Comparison of ENCODE assay signal across 33 cellular contexts in the genomic region with DNA sequence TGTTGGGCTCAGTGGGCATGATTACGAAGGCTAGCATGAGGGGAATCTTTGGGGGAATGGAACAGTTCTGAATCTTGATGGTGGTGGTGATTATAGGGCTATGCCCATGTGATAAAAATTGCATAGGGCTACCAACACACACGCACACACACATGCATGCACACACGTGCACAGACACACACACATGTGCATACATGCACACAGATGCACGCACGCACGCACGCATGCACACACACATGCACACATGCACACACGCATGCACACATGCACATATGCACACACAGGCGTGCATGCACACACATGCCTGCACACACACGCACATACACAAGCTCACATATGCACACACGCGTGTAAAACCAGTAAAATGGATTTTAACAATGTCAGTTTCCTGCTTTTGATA.
"Had no signal": no experiment of that assay in that cellular context is flagged by ENCODE, and none has a peak within 500 bp of the region (broad histone marks: within the 10 kb centered on the region; RNA-seq: fewer than 3 reads in every experiment).

No MANE protein-coding gene starts in this region.

- H3K27me3 ChIP-seq: body of pancreas, brain microvascular endothelial cell, breast epithelium had no signal

- H3K9me3 ChIP-seq: body of pancreas, breast epithelium had no signal

- DNase-seq: activated B cell treated with CpG ODN at 0.5 μM for 24 hours; activated CD4-positive, alpha-beta memory T cell treated with anti-CD3 and anti-CD28 coated beads for 36 hours; activated CD4-positive, alpha-beta T cell treated with anti-CD3 and anti-CD28 coated beads for 4 hours; activated CD4-positive, alpha-beta T cell treated with anti-CD3 and anti-CD28 coated beads, Interleukin-2, amount 10 ng/mL, durations not matched to agents 24 days and 14 days; activated CD4-positive, alpha-beta T cell treated with anti-CD3 and anti-CD28 coated beads, Interleukin-2, amount 50 U/mL, for 1 hour; activated CD4-positive, alpha-beta T cell treated with anti-CD3 and anti-CD28 coated beads, Interleukin-2, amount 50 U/mL, for 4 hours; activated CD4-positive, CD25-positive, alpha-beta regulatory T cell treated with anti-CD3 and anti-CD28 coated beads, Interleukin-2, amount 50 U/mL, for 72 hours; activated CD8-positive, alpha-beta memory T cell treated with anti-CD3 and anti-CD28 coated beads, Interleukin-2, amount 50 U/mL, for 4 hours; activated CD8-positive, alpha-beta T cell treated with anti-CD3 and anti-CD28 coated beads for 36 hours; activated effector memory CD4-positive, alpha-beta T cell treated with anti-CD3 and anti-CD28 coated beads, Interleukin-2, amount 50 U/mL, for 16 hours; activated gamma-delta T cell treated with Interleukin-2 at 50 U/mL for 16 hours; activated naive CD4-positive, alpha-beta T cell; activated naive CD4-positive, alpha-beta T cell treated with anti-CD3 and anti-CD28 coated beads for 36 hours; activated naive CD4-positive, alpha-beta T cell treated with anti-CD3 and anti-CD28 coated beads, Interleukin-2, amount 50 U/mL, for 16 hours; activated naive CD8-positive, alpha-beta T cell treated with anti-CD3 and anti-CD28 coated beads, Interleukin-2, amount 10 ng/mL, durations not matched to agents 7 days and 5 days; activated naive CD8-positive, alpha-beta T cell treated with anti-CD3 and anti-CD28 coated beads, Interleukin-2, amount 50 U/mL, for 24 hours; activated T-cell treated with anti-CD3 and anti-CD28 coated beads for 4 hours; activated T-cell treated with anti-CD3 and anti-CD28 coated beads, Interleukin-2, amount 50 U/mL, for 1 hour; activated T-cell treated with anti-CD3 and anti-CD28 coated beads, Interleukin-2, amount 50 U/mL, for 4 hours; activated T-cell treated with anti-CD3 and anti-CD28 coated beads, Interleukin-2, amount 50 U/mL, for 72 hours; amygdala; anterior cingulate cortex; body of pancreas; brain microvascular endothelial cell; central memory CD4-positive, alpha-beta T cell; T-helper 1 cell; T-helper 2 cell; T-helper 9 cell had no signal

- H3K27ac ChIP-seq: body of pancreas, brain microvascular endothelial cell, breast epithelium, VCaP had no signal

- FAIRE-seq: astrocyte, TTC549 had no signal

- H3K4me1 ChIP-seq: body of pancreas, breast epithelium had no signal

- H3K36me3 ChIP-seq: brain microvascular endothelial cell, breast epithelium had no signal

- ATAC-seq: activated CD8-positive, alpha-beta T cell treated with anti-CD3 and anti-CD28 coated beads for 36 hours; activated naive CD8-positive, alpha-beta T cell treated with anti-CD3 and anti-CD28 coated beads, Interleukin-2, amount 50 U/mL, for 24 hours; activated T-cell treated with anti-CD3 and anti-CD28 coated beads, Interleukin-2, amount 50 U/mL, for 4 hours; activated T-cell treated with anti-CD3 and anti-CD28 coated beads, Interleukin-2, amount 50 U/mL, for 72 hours; activated T-helper 17 cell treated with anti-CD3 and anti-CD28 coated beads, Interleukin-2, amount 50 U/mL, for 72 hours; body of pancreas had no signal

- H3K4me3 ChIP-seq: body of pancreas, breast epithelium had no signal
